ENCODE assay signal across 11 cellular contexts in the genomic region with DNA sequence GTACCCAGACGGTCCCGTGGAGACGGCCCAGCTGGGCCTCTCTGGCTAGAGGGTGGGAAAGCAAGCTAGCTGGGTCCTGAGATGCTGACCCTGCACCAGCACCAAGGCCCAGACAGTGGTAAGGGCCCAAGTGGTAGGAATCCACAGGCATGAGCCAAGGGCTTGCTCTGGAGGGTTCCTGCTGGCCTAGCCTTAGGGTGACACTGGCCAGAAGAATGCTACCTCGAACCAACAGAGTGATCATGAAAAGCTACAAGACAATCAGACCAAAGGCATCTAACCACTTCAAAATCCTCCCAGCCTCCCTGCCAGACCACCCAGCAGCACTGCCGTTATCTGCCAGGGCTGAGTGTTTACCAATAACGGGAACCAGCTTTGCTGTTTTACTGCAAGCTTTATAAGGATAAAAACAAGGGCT. TPM values are rescaled to one million over a fixed set of nuclear protein-coding genes. Genes with fewer than 3 reads are reported as not detected.
DNase-seq lines count a peak whose midpoint lies in the region; ATAC-seq, FAIRE-seq and TF ChIP-seq lines count a peak whose summit lies in the region.
"Had no signal": no experiment of that assay in that cellular context is flagged by ENCODE, and none has a peak within 500 bp of the region (broad histone marks: within the 10 kb centered on the region; RNA-seq: fewer than 3 reads in every experiment).

No MANE protein-coding gene starts in this region.

- H3K4me1 ChIP-seq in ACC112 (ENCODE audit: control insufficient read depth, insufficient read depth, low read length, unreplicated experiment): peaks cover 65% of the 10 kb centered on the region
- peaks cover 10% of the 10 kb centered on the region for H3K4me1 ChIP-seq in mucosa of descending colon (ENCODE audit: low read depth)
- H3K4me1 ChIP-seq in neural progenitor cell: no peaks in the 10 kb centered on the region

- TF ChIP-seq POLR2A in H54 (IDR thresholded peaks at IDR 0.05; ENCODE audit: low read depth, low read length): no peak

- H3K9me3 Mint-ChIP-seq in neural progenitor cell: no peaks in the 10 kb centered on the region
- H3K9me3 Mint-ChIP-seq: stimulated activated naive B cell treated with anti-CD40 and anti-IgM and Interleukin-4, amounts not matched to agents 10 μg/mL and 1 μg/mL and 100 μg/mL, for 72 hours had no signal

- TF ChIP-seq CTCF in cardiac fibroblast (IDR thresholded peaks at IDR 0.05; ENCODE audit: low read depth, low read length) (peak; percentile 23), mucosa of descending colon (IDR thresholded peaks at IDR 0.05) (no peak), neural progenitor cell (IDR thresholded peaks at IDR 0.05) (no peak)

- peaks cover 6% of the 10 kb centered on the region for H3K27me3 Mint-ChIP-seq in neural progenitor cell (ENCODE audit: insufficient read depth, low read depth)
- H3K27me3 Mint-ChIP-seq: stimulated activated naive B cell treated with anti-CD40 and anti-IgM and Interleukin-4, amounts not matched to agents 10 μg/mL and 1 μg/mL and 100 μg/mL, for 72 hours had no signal

- H3K27me3 ChIP-seq in ACC112 (ENCODE audit: insufficient read depth, low read length): no peaks in the 10 kb centered on the region
- no peaks in the 10 kb centered on the region for H3K27me3 ChIP-seq in neural progenitor cell

- DNase-seq in HT1080 (ENCODE audit: low read depth) (peak; percentile 58), cardiac fibroblast (ENCODE audit: low read depth in 2 of 2) (peak; percentile 73 to 86), mucosa of descending colon (peak in 1 of 3 donors; percentile 45), neural progenitor cell (ENCODE audit: low spot score) (no peak), H54 (ENCODE audit: insufficient read length, low spot score) (no peak), AML-193 (lab: John Stamatoyannopoulos, UW) (no peak)
- DNase-seq: COR-L47; MV-4-11; stimulated activated naive B cell treated with anti-CD40 and anti-IgM and Interleukin-4, amounts not matched to agents 10 μg/mL and 1 μg/mL and 100 μg/mL, for 72 hours had no signal

- H3K4me2 ChIP-seq in neural progenitor cell: no peak overlapping the region

- no peaks in the 10 kb centered on the region; the same call in 1 of the 2 replicates for H3K36me3 ChIP-seq in ACC112 (ENCODE audit: insufficient read depth, low read length)
- H3K36me3 ChIP-seq in mucosa of descending colon (ENCODE audit: low read depth): no peaks in the 10 kb centered on the region
- no peaks in the 10 kb centered on the region for H3K36me3 ChIP-seq in neural progenitor cell

- H2AFZ ChIP-seq in ACC112 (ENCODE audit: low read length, unreplicated experiment): no peak overlapping the region
- no peak overlapping the region for H2AFZ ChIP-seq in neural progenitor cell (replicated peaks)

- H3K4me3 Mint-ChIP-seq in neural progenitor cell: no peak overlapping the region

- peaks cover 20% of the 10 kb centered on the region for H4K20me1 ChIP-seq in neural progenitor cell (ENCODE audit: low read depth)

- H3K4me1 Mint-ChIP-seq in neural progenitor cell: peaks cover 34% of the 10 kb centered on the region

- H3K79me2 ChIP-seq in ACC112 (ENCODE audit: control insufficient read depth, insufficient read depth, low read length, unreplicated experiment) (no peaks in the 10 kb centered on the region), neural progenitor cell (ENCODE audit: low read depth) (no peaks in the 10 kb centered on the region)

- peak overlapping the region; percentile 2; the same call in 1 of the 2 replicates for H3K27ac ChIP-seq in ACC112 (ENCODE audit: low read depth, low read length)
- no peak overlapping the region for H3K27ac ChIP-seq in neural progenitor cell

- no peak overlapping the region for H3K4me3 ChIP-seq in ACC112 (ENCODE audit: low read depth, low read length)
- no peak overlapping the region for H3K4me3 ChIP-seq in cardiac fibroblast (replicated peaks in 1 of 2; ENCODE audit: low read depth in 2 of 2, low read length in 2 of 2)
- H3K4me3 ChIP-seq in mucosa of descending colon: no peak overlapping the region
- H3K4me3 ChIP-seq in neural progenitor cell: no peak overlapping the region

- FAIRE-seq in H54 (lab: Jason Lieb, UNC): no peak

- no peaks in the 10 kb centered on the region for H3F3A ChIP-seq in neural progenitor cell (ENCODE audit: low read depth)

- ATAC-seq in mucosa of descending colon (peak; percentile 6), HG03342 (IDR thresholded peaks at IDR 0.05; ENCODE audit: unreplicated experiment) (no peak)
- ATAC-seq: stimulated activated naive B cell treated with anti-CD40 and anti-IgM and Interleukin-4, amounts not matched to agents 10 μg/mL and 1 μg/mL and 100 μg/mL, for 72 hours had no signal

- H3K9ac ChIP-seq in neural progenitor cell: no peak overlapping the region

- peaks cover 36% of the 10 kb centered on the region for H3K36me3 Mint-ChIP-seq in neural progenitor cell

- intact Hi-C loops in mucosa of descending colon (cut with DNase I, micrococcal nuclease): no loop called here

- no peak overlapping the region for H3K27ac Mint-ChIP-seq in neural progenitor cell

- H3K9me3 ChIP-seq in mucosa of descending colon (no peaks in the 10 kb centered on the region), neural progenitor cell (ENCODE audit: low read depth) (no peaks in the 10 kb centered on the region)

RNA-seq across cellular contexts. Expression of a gene that starts 13.2 kb away (rescaled TPM):
- total RNA-seq in HT1080 (2014; rRNA removed; shearing (Covaris generic)): 0.53 and 0.79 TPM in 2 replicates
- polyA plus RNA-seq in HT1080 (2015; cell fraction: cytosol; rRNA removed): 0.57 and 0.92 TPM in 2 replicates
- 4.0 and 4.3 TPM in 2 replicates for polyA plus RNA-seq in HT1080 (2015; cell fraction: nucleus; rRNA removed)
- 10 to 100 TPM in 2 of 3 donors, 1 to 10 TPM in 1; 6.0 to 28.9 (median 13.5) TPM for total RNA-seq in mucosa of descending colon
- 0.62 TPM in 1 of 2 replicates, not detected in the other for total RNA-seq in neural progenitor cell (ENCODE audit: low replicate concordance)

RNA-seq across cellular contexts. Expression of a gene that starts 26.3 kb away (rescaled TPM):
- 44.3 and 54.9 TPM in 2 replicates for total RNA-seq in HT1080 (2014; rRNA removed; shearing (Covaris generic))
- 37.9 and 50.1 TPM in 2 replicates for polyA plus RNA-seq in HT1080 (2015; cell fraction: cytosol; rRNA removed)
- polyA plus RNA-seq in HT1080 (2015; cell fraction: nucleus; rRNA removed): 17.9 and 21.2 TPM in 2 replicates
- total RNA-seq in mucosa of descending colon (10 to 100 TPM; 25.3 to 35.5 (median 33.0) TPM), neural progenitor cell (ENCODE audit: low replicate concordance) (5.4 and 23.1 TPM in 2 replicates)

RNA-seq across cellular contexts. Expression of a gene that starts 38.2 kb away (rescaled TPM):
- 44.7 and 53.9 TPM in 2 replicates for total RNA-seq in HT1080 (2014; rRNA removed; shearing (Covaris generic))
- 26.9 and 29.8 TPM in 2 replicates for polyA plus RNA-seq in HT1080 (2015; cell fraction: cytosol; rRNA removed)
- 113 and 117 TPM in 2 replicates for polyA plus RNA-seq in HT1080 (2015; cell fraction: nucleus; rRNA removed)
- total RNA-seq in mucosa of descending colon (10 to 100 TPM; 33.1 to 43.7 (median 42.2) TPM), neural progenitor cell (ENCODE audit: low replicate concordance) (21.1 and 28.0 TPM in 2 replicates)

RNA-seq across cellular contexts. Expression of a gene that starts 43.0 kb away (rescaled TPM):
- total RNA-seq in HT1080 (2014; rRNA removed; shearing (Covaris generic)): 4.3 and 5.6 TPM in 2 replicates
- polyA plus RNA-seq in HT1080 (2015; cell fraction: cytosol; rRNA removed): 1.0 and 1.2 TPM in 2 replicates
- polyA plus RNA-seq in HT1080 (2015; cell fraction: nucleus; rRNA removed): 0.85 and 1.0 TPM in 2 replicates
- under 1 TPM; 0.14 to 0.47 (median 0.43) TPM for total RNA-seq in mucosa of descending colon
- total RNA-seq in neural progenitor cell (ENCODE audit: low replicate concordance): 3.4 and 7.2 TPM in 2 replicates

Comparison
In these comparisons a context has a peak if more than half of its experiments do, and no peak if none do; other contexts are left out.
1. DNase-seq: peak in HT1080 (single experiment) and cardiac fibroblast (2 of 2); none in neural progenitor cell (single experiment), H54 (single experiment) and AML-193 (0 of 2).